ENCODE assay signal across 8 cellular contexts in genomic region chr7:8436965-8437364, GRCh38. TPM values are rescaled to one million over a fixed set of nuclear protein-coding genes. Genes with fewer than 3 reads are reported as not detected.
DNase-seq lines count a peak whose midpoint lies in the region; ATAC-seq, FAIRE-seq and TF ChIP-seq lines count a peak whose summit lies in the region.

No MANE protein-coding gene starts in this region.

- peaks cover 37% of the 10 kb centered on the region for H3K4me1 Mint-ChIP-seq in neural crest cell

- no peaks in the 10 kb centered on the region for H3K9me3 ChIP-seq in OCI-LY7 (ENCODE audit: low read length)

- no peaks in the 10 kb centered on the region for H3K9me2 ChIP-seq in OCI-LY7 (ENCODE audit: insufficient read depth, low read length)

- H3K4me1 ChIP-seq in OCI-LY7 (ENCODE audit: insufficient read depth, low read length, poor library complexity, severe bottlenecking): no peaks in the 10 kb centered on the region

- no peaks in the 10 kb centered on the region for H4K20me1 ChIP-seq in OCI-LY7 (ENCODE audit: insufficient read depth, low read length)

- no peaks in the 10 kb centered on the region for H3K36me3 Mint-ChIP-seq in neural crest cell (ENCODE audit: low read depth)

- peak; percentile 61 for FAIRE-seq in D721Med (lab: Jason Lieb, UNC)

- no peaks in the 10 kb centered on the region for H3K36me3 ChIP-seq in OCI-LY7 (ENCODE audit: insufficient read depth, low read length)

- intact Hi-C loops in OCI-LY7 (cut with micrococcal nuclease; ENCODE audit: unreplicated experiment): loop anchor here (2.0 kb wide), 2 partner anchors 288 to 654 kb away; no protein-coding TSS in a partner anchor

- H3K4me3 ChIP-seq in OCI-LY7 (ENCODE audit: low read depth, low read length, poor library complexity, severe bottlenecking): no peak overlapping the region
- no peak overlapping the region for H3K4me3 ChIP-seq in cardiac fibroblast (replicated peaks in 1 of 2; ENCODE audit: low read depth in 2 of 2, low read length in 2 of 2)

- H3K4me2 ChIP-seq in OCI-LY7 (ENCODE audit: low read length): no peak overlapping the region

- peak overlapping the region; percentile 58 for H3K4me3 Mint-ChIP-seq in neural crest cell

- H3K79me2 ChIP-seq in OCI-LY7 (ENCODE audit: insufficient read depth, low read depth, low read length): no peaks in the 10 kb centered on the region

- no TSS peak for BruUV-seq in OCI-LY7 (replicated peaks; lab: Mats Ljungman, UMichigan)

- H3K27ac ChIP-seq in OCI-LY7 (ENCODE audit: low read depth, low read length, poor library complexity, severe bottlenecking): no peak overlapping the region

- DNase-seq in D721Med (ENCODE audit: insufficient read length, low spot score): peak; percentile 72
- DNase-seq in OCI-LY7 (ENCODE audit: low spot score): peak; percentile 55
- DNase-seq in cardiac fibroblast (ENCODE audit: low read depth in 2 of 2): peak; percentile 7 to 14
- DNase-seq in neural crest cell (ENCODE audit: low read depth, low spot score): peak; percentile 55
- no peak for DNase-seq in effector CD4-positive, alpha-beta T cell
- DNase-seq in DMS79 treated with DMSO at 0.1 percent for 48 hours (lab: John Stamatoyannopoulos, UW): no peak

- peak; percentile 96 for TF ChIP-seq CTCF in D721Med (IDR thresholded peaks at IDR 0.05; ENCODE audit: insufficient read depth, missing control alignments)
- peak; percentile 98 for TF ChIP-seq CTCF in OCI-LY7 (conservative IDR thresholded peaks at IDR 0.05; ENCODE audit: low read length)
- peak; percentile 64 for TF ChIP-seq CTCF in cardiac fibroblast (IDR thresholded peaks at IDR 0.05; ENCODE audit: low read depth, low read length)
- TF ChIP-seq CTCF in neural crest cell (conservative IDR thresholded peaks at IDR 0.05): peak; percentile 82

- H3K27ac Mint-ChIP-seq in neural crest cell (ENCODE audit: unreplicated experiment): no peak overlapping the region

- peaks cover 100% of the 10 kb centered on the region for H3K27me3 Mint-ChIP-seq in neural crest cell (ENCODE audit: low read depth)

- H3K9me3 Mint-ChIP-seq in neural crest cell: no peaks in the 10 kb centered on the region

- peak; percentile 70 for ATAC-seq in GM19035 (IDR thresholded peaks at IDR 0.05; ENCODE audit: unreplicated experiment)
- peak; percentile 73 for ATAC-seq in HG03097 (IDR thresholded peaks at IDR 0.05; ENCODE audit: low FRiP score, unreplicated experiment)

- H2AFZ ChIP-seq in OCI-LY7 (ENCODE audit: low read length): no peak overlapping the region

- CTCF ChIA-PET in OCI-LY7 (lab: Charles Lee; ENCODE audit: unreplicated experiment): no interaction called here

- POLR2A ChIA-PET in OCI-LY7 (lab: Charles Lee): no interaction called here

RNA-seq across cellular contexts. Expression of gene NXPH1, which starts 3.6 kb away (rescaled TPM):
- total RNA-seq in OCI-LY7 (2014; rRNA removed; shearing (Covaris generic)): not detected in 2 replicates
- not detected in 2 replicates for total RNA-seq in OCI-LY7 (2022)
- 1.0 and 1.1 TPM in 2 replicates for total RNA-seq in neural crest cell

Comparison
In these comparisons a context has a peak if more than half of its experiments do, and no peak if none do; other contexts are left out.
1. DNase-seq: peak in D721Med (single experiment), OCI-LY7 (single experiment), cardiac fibroblast (2 of 2) and neural crest cell (single experiment); none in effector CD4-positive, alpha-beta T cell (single experiment) and DMS79 treated with DMSO at 0.1 percent for 48 hours (single experiment).
2. Peak in every context shown above with its lines, with median percentiles within 50 percentile points of each other: CTCF ChIP-seq.